ENCODE assay signal across 4 cellular contexts in genomic region chrX:146994163-146994562, GRCh38.
A peak's percentile ranks its signal among the peaks of the same experiment; 100 is the strongest.
TF ChIP-seq lines count a peak whose summit lies in the region.

No MANE protein-coding gene starts in this region.

TF ChIP-seq in HepG2, 621 proteins besides CTCF, POLR2A, EP300 and RAD21:
- TF ChIP-seq NR2C2 (CRISPR knock-in tag; IDR thresholded peaks at IDR 0.05; ENCODE audit: borderline replicate concordance) (no peak), CREB1 (IDR thresholded peaks at IDR 0.05) (peak; percentile 85), CREB1 (CRISPR knock-in tag; IDR thresholded peaks at IDR 0.05) (no peak), ATF7 (IDR thresholded peaks at IDR 0.05) (peak; percentile 95), ATF7 (CRISPR knock-in tag; IDR thresholded peaks at IDR 0.05) (no peak)

TF ChIP-seq in HEK293, 187 proteins besides CTCF, POLR2A, EP300 and RAD21:
- TF ChIP-seq ZNF776 (tag by site-specific recombination; IDR thresholded peaks at IDR 0.05; ENCODE audit: borderline replicate concordance) (no peak), SALL2 (tag by site-specific recombination; IDR thresholded peaks at IDR 0.05; ENCODE audit: borderline replicate concordance) (no peak), ZNF658 (tag by site-specific recombination; IDR thresholded peaks at IDR 0.05) (no peak)
- TF ChIP-seq, protein P1, sequence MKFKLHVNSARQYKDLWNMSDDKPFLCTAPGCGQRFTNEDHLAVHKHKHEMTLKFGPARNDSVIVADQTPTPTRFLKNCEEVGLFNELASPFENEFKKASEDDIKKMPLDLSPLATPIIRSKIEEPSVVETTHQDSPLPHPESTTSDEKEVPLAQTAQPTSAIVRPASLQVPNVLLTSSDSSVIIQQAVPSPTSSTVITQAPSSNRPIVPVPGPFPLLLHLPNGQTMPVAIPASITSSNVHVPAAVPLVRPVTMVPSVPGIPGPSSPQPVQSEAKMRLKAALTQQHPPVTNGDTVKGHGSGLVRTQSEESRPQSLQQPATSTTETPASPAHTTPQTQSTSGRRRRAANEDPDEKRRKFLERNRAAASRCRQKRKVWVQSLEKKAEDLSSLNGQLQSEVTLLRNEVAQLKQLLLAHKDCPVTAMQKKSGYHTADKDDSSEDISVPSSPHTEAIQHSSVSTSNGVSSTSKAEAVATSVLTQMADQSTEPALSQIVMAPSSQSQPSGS (tag by site-specific recombination; IDR thresholded peaks at IDR 0.05; ENCODE audit: low read depth), result peak; percentile 80

TF ChIP-seq in GM12878, 131 proteins besides CTCF, POLR2A, EP300 and RAD21:
- TF ChIP-seq ATF7 (IDR thresholded peaks at IDR 0.05; ENCODE audit: low read depth) (peak; percentile 41; the same call in 1 of the 2 replicates), E2F4 (IDR thresholded peaks at IDR 0.05; ENCODE audit: low read depth, low read length) (no peak), JUND (IDR thresholded peaks at IDR 0.05; ENCODE audit: low read depth, low read length) (0 out of 2 replicates have a peak, but pooled peaks have one; percentile 14)

TF ChIP-seq in K562, 482 proteins besides CTCF, POLR2A, EP300 and RAD21:
- TF ChIP-seq ZBED1 (IDR thresholded peaks at IDR 0.05) (no peak), NONO (IDR thresholded peaks at IDR 0.05; ENCODE audit: low read depth in 2 of 2, low read length in 1 of 2) (no peak)
- TF ChIP-seq, protein P2, sequence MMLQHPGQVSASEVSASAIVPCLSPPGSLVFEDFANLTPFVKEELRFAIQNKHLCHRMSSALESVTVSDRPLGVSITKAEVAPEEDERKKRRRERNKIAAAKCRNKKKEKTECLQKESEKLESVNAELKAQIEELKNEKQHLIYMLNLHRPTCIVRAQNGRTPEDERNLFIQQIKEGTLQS (IDR thresholded peaks at IDR 0.05), result peak; percentile 27; the same call in 1 of the 2 replicates
- TF ChIP-seq, protein P2 (CRISPR knock-in tag; conservative IDR thresholded peaks at IDR 0.05), result no peak
- TF ChIP-seq, protein P3, sequence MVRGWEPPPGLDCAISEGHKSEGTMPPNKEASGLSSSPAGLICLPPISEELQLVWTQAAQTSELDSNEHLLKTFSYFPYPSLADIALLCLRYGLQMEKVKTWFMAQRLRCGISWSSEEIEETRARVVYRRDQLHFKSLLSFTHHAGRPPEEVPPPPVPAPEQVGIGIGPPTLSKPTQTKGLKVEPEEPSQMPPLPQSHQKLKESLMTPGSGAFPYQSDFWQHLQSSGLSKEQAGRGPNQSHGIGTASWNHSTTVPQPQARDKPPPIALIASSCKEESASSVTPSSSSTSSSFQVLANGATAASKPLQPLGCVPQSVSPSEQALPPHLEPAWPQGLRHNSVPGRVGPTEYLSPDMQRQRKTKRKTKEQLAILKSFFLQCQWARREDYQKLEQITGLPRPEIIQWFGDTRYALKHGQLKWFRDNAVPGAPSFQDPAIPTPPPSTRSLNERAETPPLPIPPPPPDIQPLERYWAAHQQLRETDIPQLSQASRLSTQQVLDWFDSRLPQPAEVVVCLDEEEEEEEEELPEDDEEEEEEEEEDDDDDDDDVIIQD (CRISPR knock-in tag; IDR thresholded peaks at IDR 0.05), result no peak
TF ChIP-seq in K562: peak in this region for 1.
